Comparison of ENCODE assay signal across 8 cellular contexts in genomic region chr2:74458957-74459290, GRCh38. TPM values are rescaled to one million over a fixed set of nuclear protein-coding genes. Genes with fewer than 3 reads are reported as not detected.
DNase-seq lines count a peak whose midpoint lies in the region; ATAC-seq and TF ChIP-seq lines count a peak whose summit lies in the region.

No MANE protein-coding gene starts in this region.

- H3K9me3 Mint-ChIP-seq in activated T-cell treated with anti-CD3 and anti-CD28 coated beads, Interleukin-2, amount 50 U/mL, for 72 hours = no peaks in the 10 kb centered on the region

- TF ChIP-seq CTCF in ascending aorta (IDR thresholded peaks at IDR 0.05) (no peak), left lung (IDR thresholded peaks at IDR 0.05) (no peak), tibial artery (IDR thresholded peaks at IDR 0.05) (no peak)

- no peaks in the 10 kb centered on the region for H3K27me3 Mint-ChIP-seq in activated T-cell treated with anti-CD3 and anti-CD28 coated beads, Interleukin-2, amount 50 U/mL, for 72 hours (ENCODE audit: low read depth)

- H3K4me1 ChIP-seq in ascending aorta (peaks cover 8 to 31% of the 10 kb centered on the region in 2 donors), left lung (peaks cover 20 to 50% of the 10 kb centered on the region in 2 donors), tibial artery (peaks cover 0 to 38% (median 34%) of the 10 kb centered on the region in 4 donors)

- intact Hi-C loops in ascending aorta (cut with DNase I) = loop anchor here (1.0 to 10.0 kb wide), 6 partner anchors 14 to 1904 kb away; partner anchors contain the start of genes AUP1, CCT7, HTRA2 and MRPL53
- intact Hi-C loops in left lung (cut with DNase I) = no loop called here
- intact Hi-C loops in tibial artery (cut with DNase I; ENCODE audit: low total_unique reads) = no loop called here

- no peak for DNase-seq in activated T-cell treated with anti-CD3 and anti-CD28 coated beads, Interleukin-2, amount 50 U/mL, for 72 hours
- no peak for DNase-seq in activated T-cell treated with anti-CD3 and anti-CD28 coated beads, Interleukin-2, amount 50 U/mL, for 1 hour
- DNase-seq in ascending aorta (ENCODE audit: low spot score in 2 of 2) (no peak), left lung (no peak), tibial artery (no peak), cerebellar nuclear complex (lab: John Stamatoyannopoulos, UW) (no peak)
- DNase-seq in activated CD8-positive, alpha-beta memory T cell treated with anti-CD3 and anti-CD28 coated beads, Interleukin-2, amount 50 U/mL, for 4 hours = no peak

- H3K27me3 ChIP-seq in ascending aorta (no peaks in the 10 kb centered on the region), left lung (no peaks in the 10 kb centered on the region), tibial artery (no peaks in the 10 kb centered on the region)

- H3K36me3 ChIP-seq in ascending aorta (peaks cover 8 to 21% of the 10 kb centered on the region in 2 donors), left lung (peaks cover 0 to 25% of the 10 kb centered on the region in 2 donors), tibial artery (peaks cover 0 to 27% (median 10%) of the 10 kb centered on the region in 3 donors)

- ATAC-seq in activated T-cell treated with anti-CD3 and anti-CD28 coated beads, Interleukin-2, amount 50 U/mL, for 72 hours (replicated peaks in 1 of 2) = no peak
- ATAC-seq in left lung (no peak), GM18870 (IDR thresholded peaks at IDR 0.05; ENCODE audit: unreplicated experiment) (no peak)

- peak overlapping the region; percentile 95 to 96 for H3K4me3 Mint-ChIP-seq in activated T-cell treated with anti-CD3 and anti-CD28 coated beads, Interleukin-2, amount 50 U/mL, for 72 hours

- peak overlapping the region; percentile 77 for H3K27ac Mint-ChIP-seq in activated T-cell treated with anti-CD3 and anti-CD28 coated beads, Interleukin-2, amount 50 U/mL, for 72 hours

- H3K9me3 ChIP-seq in ascending aorta = no peaks in the 10 kb centered on the region
- no peaks in the 10 kb centered on the region for H3K9me3 ChIP-seq in left lung
- H3K9me3 ChIP-seq in tibial artery = no peaks in the 10 kb centered on the region

- peaks cover 59% of the 10 kb centered on the region for H3K4me1 Mint-ChIP-seq in activated T-cell treated with anti-CD3 and anti-CD28 coated beads, Interleukin-2, amount 50 U/mL, for 72 hours (ENCODE audit: low read depth)

- H3K4me3 ChIP-seq in ascending aorta (peak overlapping the region; percentile 72 to 78), left lung (peak overlapping the region; percentile 74 to 80), tibial artery (peak overlapping the region; percentile 66 to 92)

- H3K36me3 Mint-ChIP-seq in activated T-cell treated with anti-CD3 and anti-CD28 coated beads, Interleukin-2, amount 50 U/mL, for 72 hours (ENCODE audit: insufficient read depth in 2 of 2) = peaks cover 5 to 14% of the 10 kb centered on the region in 2 donors

- peak overlapping the region; percentile 78 to 94 for H3K27ac ChIP-seq in ascending aorta
- H3K27ac ChIP-seq in left lung = peak overlapping the region; percentile 59 to 88
- H3K27ac ChIP-seq in tibial artery = peak overlapping the region; percentile 82 to 85

RNA-seq across cellular contexts. Expression of gene WBP1, which starts 0.7 kb away (rescaled TPM):
- 10 to 100 TPM; 65.0 to 87.7 TPM for total RNA-seq in activated T-cell treated with anti-CD3 and anti-CD28 coated beads, Interleukin-2, amount 50 U/mL, for 72 hours
- total RNA-seq in ascending aorta = 18.1 TPM
- 10 to 100 TPM; 38.7 to 71.7 TPM for total RNA-seq in left lung

RNA-seq across cellular contexts. Expression of gene INO80B, which starts 4.0 kb away (rescaled TPM):
- total RNA-seq in activated T-cell treated with anti-CD3 and anti-CD28 coated beads, Interleukin-2, amount 50 U/mL, for 72 hours = 10 to 100 TPM; 39.2 to 44.1 TPM
- total RNA-seq in ascending aorta (79.4 TPM), left lung (10 to 100 TPM; 23.8 to 27.1 TPM)

RNA-seq across cellular contexts. Expression of gene MOGS, which starts 6.3 kb away (rescaled TPM):
- total RNA-seq in activated T-cell treated with anti-CD3 and anti-CD28 coated beads, Interleukin-2, amount 50 U/mL, for 72 hours = 10 to 100 TPM; 64.7 to 65.1 TPM
- total RNA-seq in ascending aorta = 71.9 TPM
- total RNA-seq in left lung = 10 to 100 TPM; 67.6 to 69.6 TPM

RNA-seq across cellular contexts. Expression of gene MRPL53, which starts 13.6 kb away (rescaled TPM):
- total RNA-seq in activated T-cell treated with anti-CD3 and anti-CD28 coated beads, Interleukin-2, amount 50 U/mL, for 72 hours = 10 to 100 TPM; 65.7 to 80.7 TPM
- total RNA-seq in ascending aorta (37.7 TPM), left lung (10 to 100 TPM; 69.5 to 73.6 TPM)

RNA-seq across cellular contexts. Expression of gene RTKN, which starts 17.2 kb away (rescaled TPM):
- total RNA-seq in activated T-cell treated with anti-CD3 and anti-CD28 coated beads, Interleukin-2, amount 50 U/mL, for 72 hours = 1 to 10 TPM; 3.1 to 4.8 TPM
- total RNA-seq in ascending aorta = 9.5 TPM
- total RNA-seq in left lung = 10 to 100 TPM; 29.6 to 37.0 TPM
